ENCODE assay signal across 1 cellular context in the genomic region with DNA sequence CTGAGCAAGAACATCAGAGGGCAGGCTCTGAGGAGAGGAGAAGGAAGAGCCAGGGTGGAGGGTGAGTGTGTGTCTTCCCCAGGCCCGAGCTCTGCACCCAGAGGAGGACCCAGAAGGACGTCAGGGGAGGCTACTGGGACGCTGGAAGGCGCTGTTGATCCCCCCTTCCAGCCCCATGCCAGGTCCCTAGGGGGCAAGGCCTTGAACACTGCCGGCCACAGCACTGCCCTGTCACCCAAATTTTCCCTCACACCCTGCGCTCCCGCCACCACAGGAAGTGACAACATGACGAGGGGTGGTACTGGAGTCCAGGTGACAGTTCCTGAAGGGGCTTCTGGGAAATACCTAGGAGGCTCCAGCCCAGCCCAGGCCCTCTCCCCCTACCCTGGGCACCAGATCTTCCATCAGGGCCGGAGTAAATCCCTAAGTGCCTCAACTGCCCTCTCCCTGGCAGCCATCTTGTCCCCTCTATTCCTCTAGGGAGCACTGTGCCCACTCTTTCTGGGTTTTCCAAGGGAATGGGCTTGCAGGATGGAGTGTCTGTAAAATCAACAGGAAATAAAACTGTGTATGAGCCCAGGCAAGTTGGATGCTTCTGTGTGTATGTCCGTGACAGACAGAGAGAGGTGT.
TF ChIP-seq lines count a peak whose summit lies in the region.

No MANE protein-coding gene starts in this region.

TF ChIP-seq in endothelial cell of umbilical vein, 7 proteins besides CTCF, POLR2A, EP300 and RAD21:
- TF ChIP-seq MYC (IDR thresholded peaks at IDR 0.05; ENCODE audit: low read depth, low read length) (no peak), GATA2 (IDR thresholded peaks at IDR 0.05; ENCODE audit: insufficient read depth, insufficient read length, low read depth, low read length) (no peak), EZH2 (IDR thresholded peaks at IDR 0.05; ENCODE audit: borderline replicate concordance, low read depth, low read length, severe bottlenecking) (no peak), JUN (IDR thresholded peaks at IDR 0.05; ENCODE audit: borderline replicate concordance, insufficient read depth, insufficient read length, low read depth) (no peak), POLR2AphosphoS5 (IDR thresholded peaks at IDR 0.05; ENCODE audit: insufficient read depth, low read depth, low read length) (no peak), FOS (IDR thresholded peaks at IDR 0.05; ENCODE audit: borderline replicate concordance, insufficient read depth, low read length) (no peak)
- TF ChIP-seq, protein P1, sequence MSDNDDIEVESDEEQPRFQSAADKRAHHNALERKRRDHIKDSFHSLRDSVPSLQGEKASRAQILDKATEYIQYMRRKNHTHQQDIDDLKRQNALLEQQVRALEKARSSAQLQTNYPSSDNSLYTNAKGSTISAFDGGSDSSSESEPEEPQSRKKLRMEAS (IDR thresholded peaks at IDR 0.05; ENCODE audit: insufficient read depth, insufficient read length) = no peak
